21 cellular contexts compared by ENCODE assay signal in genomic region chr20:61841551-61841950, GRCh38.
A peak's percentile ranks its signal among the peaks of the same experiment; 100 is the strongest.
DNase-seq lines count a peak whose midpoint lies in the region; ATAC-seq, FAIRE-seq and TF ChIP-seq lines count a peak whose summit lies in the region.
"Had no signal": no experiment of that assay in that cellular context is flagged by ENCODE, and none has a peak within 500 bp of the region (broad histone marks: within the 10 kb centered on the region; RNA-seq: fewer than 3 reads in every experiment).

No MANE protein-coding gene starts in this region.

- no peak overlapping the region for H3K9ac ChIP-seq in kidney (ENCODE audit: low read length in 2 of 2)
- H3K9ac ChIP-seq: BLaER1, GM23248 had no signal

- peaks cover 12% of the 10 kb centered on the region for H3K27me3 Mint-ChIP-seq in stimulated activated memory B cell treated with anti-CD40 and anti-IgM and Interleukin-4, amounts not matched to agents 10 μg/mL and 1 μg/mL and 100 μg/mL, for 72 hours
- H3K27me3 Mint-ChIP-seq: B cell; CD4-positive, CD25-positive, alpha-beta regulatory T cell had no signal

- no peak overlapping the region for H3K4me2 ChIP-seq in osteoblast (ENCODE audit: insufficient read depth, low read length)
- H3K4me2 ChIP-seq: BLaER1 had no signal

- no peak for FAIRE-seq in kidney (lab: Jason Lieb, UNC)
- FAIRE-seq: G401.6, GM12892, H1 had no signal

- H3K4me1 ChIP-seq in kidney (ENCODE audit: control insufficient read depth in 1 of 2, insufficient read depth in 1 of 2, low read depth in 1 of 2, low read length in 2 of 2), result no peaks in the 10 kb centered on the region
- no peaks in the 10 kb centered on the region for H3K4me1 ChIP-seq in lower lobe of right lung
- no peaks in the 10 kb centered on the region for H3K4me1 ChIP-seq in osteoblast (ENCODE audit: insufficient read depth, low read length)
- H3K4me1 ChIP-seq: Caco-2 had no signal

- no peak overlapping the region for H3K4me3 Mint-ChIP-seq in stimulated activated memory B cell treated with anti-CD40 and anti-IgM and Interleukin-4, amounts not matched to agents 10 μg/mL and 1 μg/mL and 100 μg/mL, for 72 hours
- H3K4me3 Mint-ChIP-seq: B cell; CD4-positive, CD25-positive, alpha-beta regulatory T cell; CD8-positive, alpha-beta T cell had no signal

- H4K20me1 ChIP-seq in osteoblast (ENCODE audit: insufficient read depth, low read length), result no peaks in the 10 kb centered on the region
- H4K20me1 ChIP-seq: BLaER1 had no signal

- DNase-seq in kidney (peak; percentile 39), lower lobe of right lung (peak; percentile 19), osteoblast (ENCODE audit: insufficient read length, low spot score, missing footprints) (peak; percentile 21), SKM-1 (lab: John Stamatoyannopoulos, UW; ENCODE audit: unreplicated experiment) (no peak), AG20443 (ENCODE audit: low spot score) (no peak)
- no peak for DNase-seq in activated T-cell treated with anti-CD3 and anti-CD28 coated beads, Interleukin-2, amount 50 U/mL, for 48 hours
- DNase-seq: Caco-2; CD4-positive, CD25-positive, alpha-beta regulatory T cell; CD8-positive, alpha-beta T cell; DMS153; DND-41; H7; HCEC 1CT had no signal

- intact Hi-C loops in kidney (cut with DNase I) (no loop called here), lower lobe of right lung (cut with DNase I) (no loop called here)

- H3K4me3 ChIP-seq in kidney (ENCODE audit: low read length in 2 of 2) (no peak overlapping the region), lower lobe of right lung (no peak overlapping the region), osteoblast (ENCODE audit: insufficient read depth, low read length) (no peak overlapping the region)
- H3K4me3 ChIP-seq: BLaER1, GM23248 had no signal

- H3K27me3 ChIP-seq in lower lobe of right lung (ENCODE audit: low read depth) (peaks cover 9% of the 10 kb centered on the region), osteoblast (ENCODE audit: insufficient read depth, low read length) (no peaks in the 10 kb centered on the region)
- H3K27me3 ChIP-seq: BLaER1 had no signal

- H3K79me2 ChIP-seq in osteoblast (ENCODE audit: insufficient read depth, low read length), result no peaks in the 10 kb centered on the region

- H3K27ac ChIP-seq in kidney (ENCODE audit: low read depth in 2 of 2, low read length in 2 of 2) (no peak overlapping the region), lower lobe of right lung (no peak overlapping the region), osteoblast (ENCODE audit: low read depth, low read length) (no peak overlapping the region)
- H3K27ac ChIP-seq: BLaER1, C4-2B, GM23248 had no signal

- peaks cover 3% of the 10 kb centered on the region for H3K9me3 Mint-ChIP-seq in stimulated activated memory B cell treated with anti-CD40 and anti-IgM and Interleukin-4, amounts not matched to agents 10 μg/mL and 1 μg/mL and 100 μg/mL, for 72 hours
- H3K9me3 Mint-ChIP-seq: CD4-positive, CD25-positive, alpha-beta regulatory T cell; CD8-positive, alpha-beta T cell had no signal

- H3K4me1 Mint-ChIP-seq in stimulated activated memory B cell treated with anti-CD40 and anti-IgM and Interleukin-4, amounts not matched to agents 10 μg/mL and 1 μg/mL and 100 μg/mL, for 72 hours, result no peaks in the 10 kb centered on the region
- H3K4me1 Mint-ChIP-seq: B cell; CD4-positive, CD25-positive, alpha-beta regulatory T cell had no signal

- H3K27ac Mint-ChIP-seq in stimulated activated memory B cell treated with anti-CD40 and anti-IgM and Interleukin-4, amounts not matched to agents 10 μg/mL and 1 μg/mL and 100 μg/mL, for 72 hours, result no peak overlapping the region
- H3K27ac Mint-ChIP-seq: B cell; CD4-positive, CD25-positive, alpha-beta regulatory T cell; CD8-positive, alpha-beta T cell had no signal

- H3K36me3 ChIP-seq in kidney (ENCODE audit: control insufficient read depth in 1 of 2, insufficient read depth in 2 of 2, low read length in 2 of 2) (no peaks in the 10 kb centered on the region), lower lobe of right lung (no peaks in the 10 kb centered on the region), osteoblast (ENCODE audit: insufficient read depth, low read length) (no peaks in the 10 kb centered on the region)
- H3K36me3 ChIP-seq: BLaER1 had no signal

- no peak overlapping the region for H2AFZ ChIP-seq in osteoblast (ENCODE audit: low read length)
- H2AFZ ChIP-seq: GM23248 had no signal

- H3K9me3 ChIP-seq in kidney (ENCODE audit: control insufficient read depth in 1 of 2, low read length in 2 of 2) (no peaks in the 10 kb centered on the region), lower lobe of right lung (no peaks in the 10 kb centered on the region), osteoblast (ENCODE audit: low read depth, low read length) (no peaks in the 10 kb centered on the region)
- H3K9me3 ChIP-seq: BLaER1, Caco-2 had no signal

- no peak for ATAC-seq in lower lobe of right lung
- peak; percentile 20 for ATAC-seq in stimulated activated memory B cell treated with anti-CD40 and anti-IgM and Interleukin-4, amounts not matched to agents 10 μg/mL and 1 μg/mL and 100 μg/mL, for 72 hours
- ATAC-seq: CD8-positive, alpha-beta T cell had no signal

- no peaks in the 10 kb centered on the region for H3K36me3 Mint-ChIP-seq in stimulated activated memory B cell treated with anti-CD40 and anti-IgM and Interleukin-4, amounts not matched to agents 10 μg/mL and 1 μg/mL and 100 μg/mL, for 72 hours
- H3K36me3 Mint-ChIP-seq: CD4-positive, CD25-positive, alpha-beta regulatory T cell; CD8-positive, alpha-beta T cell had no signal

- no peak for TF ChIP-seq CTCF in kidney (IDR thresholded peaks at IDR 0.05; ENCODE audit: borderline replicate concordance, extremely low read depth, insufficient read depth)
- no peak for TF ChIP-seq CTCF in lower lobe of right lung (IDR thresholded peaks at IDR 0.05)
- TF ChIP-seq CTCF in osteoblast (IDR thresholded peaks at IDR 0.05; ENCODE audit: extremely low read depth, low read depth, low read length), result no peak

Comparison
In these comparisons a context has a peak if more than half of its experiments do, and no peak if none do; other contexts are left out.
1. DNase-seq: peak in kidney (single experiment), lower lobe of right lung (single experiment) and osteoblast (single experiment); none in SKM-1 (single experiment), AG20443 (single experiment) and activated T-cell treated with anti-CD3 and anti-CD28 coated beads, Interleukin-2, amount 50 U/mL, for 48 hours (0 of 2).